11 cellular contexts compared by ENCODE assay signal in genomic region chr12:63949902-63950301, GRCh38.
DNase-seq lines count a peak whose midpoint lies in the region; ATAC-seq and TF ChIP-seq lines count a peak whose summit lies in the region.
"Had no signal": no experiment of that assay in that cellular context is flagged by ENCODE, and none has a peak within 500 bp of the region (broad histone marks: within the 10 kb centered on the region; RNA-seq: fewer than 3 reads in every experiment).

No MANE protein-coding gene starts in this region.

- DNase-seq in Right ventricle myocardium superior (no peak), mucosa of gallbladder (ENCODE audit: low spot score) (peak; percentile 22), iPS-NIHi7 (ENCODE audit: extremely low spot score) (no peak), cerebellar cortex (ENCODE audit: low spot score) (no peak)
- DNase-seq: activated effector memory CD4-positive, alpha-beta T cell treated with Interleukin-2 at 50 U/mL for 16 hours; CD4-positive, alpha-beta memory T cell; NCI-H1436; NCI-H226 had no signal

- H3K36me3 Mint-ChIP-seq in brain = peaks cover 6% of the 10 kb centered on the region
- H3K36me3 Mint-ChIP-seq: CD4-positive, alpha-beta memory T cell had no signal

- peaks cover 24% of the 10 kb centered on the region for H3K4me1 Mint-ChIP-seq in brain

- no peaks in the 10 kb centered on the region for H3K27me3 Mint-ChIP-seq in brain

- intact Hi-C loops in Right ventricle myocardium superior (cut with DNase I) = no loop called here

- no peaks in the 10 kb centered on the region for H3K9me3 Mint-ChIP-seq in brain

- peak overlapping the region in 3 of 5 experiments; percentile 12 to 45 (median 28) for H3K4me3 Mint-ChIP-seq in brain
- H3K4me3 Mint-ChIP-seq: CD4-positive, alpha-beta memory T cell had no signal

- ATAC-seq in Right ventricle myocardium superior (ENCODE audit: poor library complexity) (peak; percentile 88), GM18873 (IDR thresholded peaks at IDR 0.05; ENCODE audit: low FRiP score, unreplicated experiment) (no peak), GM21619 (IDR thresholded peaks at IDR 0.05; ENCODE audit: unreplicated experiment) (no peak)

- no peak for TF ChIP-seq CTCF in brain (conservative IDR thresholded peaks at IDR 0.05)

- H3K27ac Mint-ChIP-seq in brain = peak overlapping the region; percentile 35 to 88 (median 75)
- H3K27ac Mint-ChIP-seq: CD4-positive, alpha-beta memory T cell had no signal
